16 cellular contexts compared by ENCODE assay signal in the genomic region with DNA sequence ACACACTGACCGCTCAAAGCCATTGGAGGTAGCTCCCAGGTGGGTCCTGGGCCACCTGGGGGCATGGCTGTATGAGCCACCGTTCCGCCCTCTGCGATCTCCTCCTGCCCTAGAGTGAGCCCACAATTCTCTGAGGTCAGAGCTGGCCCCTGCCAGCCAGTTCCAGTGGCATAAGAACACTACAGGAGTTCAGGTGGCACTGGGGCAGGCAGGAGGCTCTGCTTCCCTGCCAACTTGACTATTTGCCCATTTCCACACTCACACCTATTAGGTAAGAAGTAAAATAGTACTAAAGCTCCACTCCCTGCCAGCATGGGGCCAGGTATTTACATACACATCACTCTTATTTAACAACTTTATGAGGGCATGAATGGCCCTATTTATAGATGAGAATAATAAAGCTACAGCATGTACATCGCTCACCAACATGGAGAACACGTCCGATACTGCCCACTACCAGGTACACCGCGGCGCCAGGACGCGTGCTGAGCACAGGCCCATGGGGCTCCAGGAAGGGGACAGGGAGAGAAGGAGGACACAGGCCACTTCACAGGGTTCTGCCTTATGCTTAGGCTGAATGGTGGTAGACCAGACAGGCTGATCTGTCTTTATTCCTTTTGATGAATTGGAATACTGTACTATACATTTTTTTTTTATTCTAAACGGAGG. TPM values are rescaled to one million over a fixed set of nuclear protein-coding genes. Genes with fewer than 3 reads are reported as not detected.
A peak's percentile ranks its signal among the peaks of the same experiment; 100 is the strongest.
DNase-seq lines count a peak whose midpoint lies in the region; ATAC-seq, FAIRE-seq and TF ChIP-seq lines count a peak whose summit lies in the region.
"Had no signal": no experiment of that assay in that cellular context is flagged by ENCODE, and none has a peak within 500 bp of the region (broad histone marks: within the 10 kb centered on the region; RNA-seq: fewer than 3 reads in every experiment).

No MANE protein-coding gene starts in this region.

- H3K23ac ChIP-seq in mesenchymal stem cell (ENCODE audit: low read length in 2 of 2): no peak overlapping the region

- no peak overlapping the region for H2AFZ ChIP-seq in HepG2 (ENCODE audit: low read length)
- H2AFZ ChIP-seq in mesenchymal stem cell (ENCODE audit: low read depth, low read length): no peak overlapping the region

- peaks cover 23% of the 10 kb centered on the region for H3K4me1 Mint-ChIP-seq in activated T-helper 17 cell treated with anti-CD3 and anti-CD28 coated beads, Interleukin-2, amount 50 U/mL, for 72 hours

- in situ Hi-C loops in HepG2 (cut with HindIII; ENCODE audit: extremely low pct_ligation_motif_present, low pct_unique_long_range_greater_than_20kb): no loop called here

- TF ChIP-seq EP300 in HepG2 (IDR thresholded peaks at IDR 0.05; ENCODE audit: low read depth in 2 of 2, low read length in 2 of 2): no peak
- no peak for TF ChIP-seq EP300 in HepG2 (CRISPR knock-in tag; IDR thresholded peaks at IDR 0.05; ENCODE audit: borderline replicate concordance)

- H2BK5ac ChIP-seq in mesenchymal stem cell (ENCODE audit: low read depth, low read length, poor library complexity, severe bottlenecking): no peak overlapping the region

- H2AK5ac ChIP-seq in mesenchymal stem cell (ENCODE audit: low read length, severe bottlenecking): peak overlapping the region; percentile 33

- H3K79me1 ChIP-seq in mesenchymal stem cell (replicated peaks; ENCODE audit: low read length, poor library complexity, severe bottlenecking): peaks cover 38% of the 10 kb centered on the region

- H3K4me2 ChIP-seq in HepG2 (ENCODE audit: low read depth, low read length) (no peak overlapping the region), mesenchymal stem cell (ENCODE audit: low read length, poor library complexity, severe bottlenecking) (no peak overlapping the region)

- TF ChIP-seq POLR2A in HepG2 (IDR thresholded peaks at IDR 0.05; ENCODE audit: insufficient read depth in 1 of 2, low read depth in 2 of 2, low read length in 2 of 2): no peak

- H4K20me1 ChIP-seq in HepG2 (ENCODE audit: insufficient read depth, low read length): peaks cover 27% of the 10 kb centered on the region; the same call in 1 of the 2 replicates

- H3K27me3 Mint-ChIP-seq in activated T-helper 17 cell treated with anti-CD3 and anti-CD28 coated beads, Interleukin-2, amount 50 U/mL, for 72 hours: no peaks in the 10 kb centered on the region
- H3K27me3 Mint-ChIP-seq: progenitor cell of endocrine pancreas had no signal

- peaks cover 4 to 26% (median 12%) of the 10 kb centered on the region in 4 donors for H3K4me1 ChIP-seq in liver (ENCODE audit: control insufficient read depth in 4 of 4, insufficient read depth in 4 of 4, low read length in 3 of 4)
- H3K4me1 ChIP-seq in HepG2 (ENCODE audit: insufficient read depth, low read length): peaks cover 30% of the 10 kb centered on the region
- H3K4me1 ChIP-seq in mesenchymal stem cell (ENCODE audit: control insufficient read depth, insufficient read depth, low read depth, low read length): peaks cover 45% of the 10 kb centered on the region

- no peak overlapping the region for H3K9ac ChIP-seq in liver (ENCODE audit: low read depth in 1 of 2, low read length in 2 of 2)
- no peak overlapping the region for H3K9ac ChIP-seq in HepG2 (ENCODE audit: insufficient read depth, low read depth, low read length)
- no peak overlapping the region for H3K9ac ChIP-seq in mesenchymal stem cell (ENCODE audit: low read length)

- CTCF ChIA-PET in HepG2 (lab: Yijun Ruan, JAX; ENCODE audit: low intra/inter-chr PET ratio, low total read pairs): interaction anchor here (2.5 kb wide), 1 partner anchor 80 kb away, joined by 24 read pairs; no protein-coding TSS in a partner anchor

- no peak overlapping the region for H4K8ac ChIP-seq in mesenchymal stem cell (ENCODE audit: low read length)

- no peak overlapping the region for H3K4me3 Mint-ChIP-seq in activated T-helper 17 cell treated with anti-CD3 and anti-CD28 coated beads, Interleukin-2, amount 50 U/mL, for 72 hours
- H3K4me3 Mint-ChIP-seq: T-helper 2 cell treated with Interferon-gamma antibody and Interleukin-4, amounts not matched to agents 5 μg/mL and 100 μg/mL, for 36 hours had no signal

- H3K4me3 ChIP-seq in liver (ENCODE audit: low read depth in 1 of 3, low read length in 3 of 3) (no peak overlapping the region), HepG2 (replicated peaks in 1 of 3; ENCODE audit: insufficient read depth in 1 of 3, low read depth in 2 of 3, low read length in 3 of 3) (no peak overlapping the region), mesenchymal stem cell (ENCODE audit: insufficient read depth in 1 of 2, low read depth in 1 of 2, low read length in 2 of 2) (no peak overlapping the region)
- H3K4me3 ChIP-seq: adrenal gland, coronary artery had no signal

- FAIRE-seq in HepG2 (lab: Jason Lieb, UNC): no peak

- BruUV-seq in HepG2 (replicated peaks; lab: Mats Ljungman, UMichigan): no TSS peak

- H3K27ac Mint-ChIP-seq in activated T-helper 17 cell treated with anti-CD3 and anti-CD28 coated beads, Interleukin-2, amount 50 U/mL, for 72 hours: peak overlapping the region; percentile 63
- H3K27ac Mint-ChIP-seq: progenitor cell of endocrine pancreas; T-helper 2 cell treated with Interferon-gamma antibody and Interleukin-4, amounts not matched to agents 5 μg/mL and 100 μg/mL, for 36 hours had no signal

- TF ChIP-seq CTCF in liver (IDR thresholded peaks at IDR 0.05; ENCODE audit: low read depth, low read length, missing input control) (no peak), HepG2 (CRISPR knock-in tag; IDR thresholded peaks at IDR 0.05) (no peak)

- peaks cover 42% of the 10 kb centered on the region for H3K79me2 ChIP-seq in HepG2 (ENCODE audit: insufficient read depth, low read length)

- no peak for ATAC-seq in HepG2
- ATAC-seq in activated T-helper 17 cell treated with anti-CD3 and anti-CD28 coated beads, Interleukin-2, amount 50 U/mL, for 72 hours (replicated peaks): no peak
- no peak for ATAC-seq in HG03520 (IDR thresholded peaks at IDR 0.05; ENCODE audit: unreplicated experiment)
- no peak for ATAC-seq in GM19455 (IDR thresholded peaks at IDR 0.05; ENCODE audit: unreplicated experiment)
- ATAC-seq: Panc1 had no signal

- 82% methylated on average over 13 of the region's 13 CpGs for WGBS in liver
- 95% methylated on average over 12 of the region's 13 CpGs for WGBS in HepG2 (ENCODE audit: low lambda C conversion rate)
- WGBS in mesenchymal stem cell: 98% methylated on average over 13 of the region's 13 CpGs

- H3K18ac ChIP-seq in mesenchymal stem cell (ENCODE audit: low read depth in 1 of 2, low read length in 2 of 2): no peak overlapping the region

- TF ChIP-seq RAD21 in liver (IDR thresholded peaks at IDR 0.05) (peak in 1 of 2 donors; percentile 30), HepG2 (CRISPR knock-in tag; IDR thresholded peaks at IDR 0.05) (no peak)

- no peak overlapping the region for H3K4ac ChIP-seq in mesenchymal stem cell (ENCODE audit: low read depth in 1 of 2, low read length in 2 of 2)

- intact Hi-C loops in HepG2 (cut with micrococcal nuclease; ENCODE audit: unreplicated experiment): no loop called here

- H2BK15ac ChIP-seq in mesenchymal stem cell (ENCODE audit: low read depth, poor library complexity, severe bottlenecking): no peak overlapping the region

- POLR2A ChIA-PET in HepG2 (lab: Yijun Ruan, JAX): no interaction called here

- DNase-seq in HepG2 (ENCODE audit: low spot score) (no peak), mesenchymal stem cell (no peak), GF-D8 (lab: John Stamatoyannopoulos, UW) (no peak), SW480 (ENCODE audit: low spot score) (no peak)
- DNase-seq: adrenal gland, mesendoderm, NCI-H1092 treated with DMSO at 0.1 percent for 48 hours, NCI-H345 had no signal

- no peak overlapping the region for H3K14ac ChIP-seq in mesenchymal stem cell (ENCODE audit: low read length in 2 of 2)

- H3K27ac ChIP-seq in liver (ENCODE audit: low read depth in 1 of 2, low read length in 2 of 2): peak overlapping the region; percentile 54 to 62
- no peak overlapping the region for H3K27ac ChIP-seq in HepG2 (ENCODE audit: extremely low read length, insufficient read depth, low read length)
- no peak overlapping the region for H3K27ac ChIP-seq in mesenchymal stem cell (ENCODE audit: low read length, poor library complexity, severe bottlenecking)
- H3K27ac ChIP-seq: adrenal gland, coronary artery had no signal

- H3K27me3 ChIP-seq in liver (ENCODE audit: control insufficient read depth in 4 of 4, insufficient read depth in 4 of 4, low read length in 3 of 4) (no peaks in the 10 kb centered on the region), HepG2 (ENCODE audit: control insufficient read depth in 1 of 2, insufficient read depth in 2 of 2, low read length in 2 of 2) (no peaks in the 10 kb centered on the region), mesenchymal stem cell (ENCODE audit: control insufficient read depth in 1 of 2, insufficient read depth in 1 of 2, low read length in 2 of 2) (no peaks in the 10 kb centered on the region)
- H3K27me3 ChIP-seq: adrenal gland had no signal

- no peaks in the 10 kb centered on the region for H3K9me3 Mint-ChIP-seq in activated T-helper 17 cell treated with anti-CD3 and anti-CD28 coated beads, Interleukin-2, amount 50 U/mL, for 72 hours
- H3K9me3 Mint-ChIP-seq: T-helper 2 cell treated with Interferon-gamma antibody and Interleukin-4, amounts not matched to agents 5 μg/mL and 100 μg/mL, for 36 hours had no signal

- H3K36me3 Mint-ChIP-seq in activated T-helper 17 cell treated with anti-CD3 and anti-CD28 coated beads, Interleukin-2, amount 50 U/mL, for 72 hours (ENCODE audit: low read depth): peaks cover 6% of the 10 kb centered on the region

- no peak overlapping the region for H4K91ac ChIP-seq in mesenchymal stem cell (ENCODE audit: low read length)

- H3K9me3 ChIP-seq in liver (ENCODE audit: control insufficient read depth in 4 of 4, low read length in 3 of 4) (no peaks in the 10 kb centered on the region), HepG2 (ENCODE audit: low read length) (no peaks in the 10 kb centered on the region), mesenchymal stem cell (ENCODE audit: control insufficient read depth, low read length) (no peaks in the 10 kb centered on the region)
- H3K9me3 ChIP-seq: adrenal gland had no signal

- H3K36me3 ChIP-seq in liver (ENCODE audit: control insufficient read depth in 4 of 4, insufficient read depth in 3 of 4, low read depth in 1 of 4, low read length in 3 of 4) (no peaks in the 10 kb centered on the region), HepG2 (replicated peaks in 1 of 2; ENCODE audit: control insufficient read depth in 1 of 2, insufficient read depth in 2 of 2, low read length in 2 of 2) (peaks cover 2 to 18% of the 10 kb centered on the region in 2 experiments; a peak in 3 of 5 replicates), mesenchymal stem cell (ENCODE audit: control insufficient read depth in 1 of 2, insufficient read depth in 2 of 2, low read depth in 1 of 2, low read length in 2 of 2) (peaks cover 3 to 24% of the 10 kb centered on the region in 2 experiments)
- H3K36me3 ChIP-seq: adrenal gland had no signal

- H2BK12ac ChIP-seq in mesenchymal stem cell (ENCODE audit: low read length in 2 of 2): no peak overlapping the region

- no peak overlapping the region for H2BK120ac ChIP-seq in mesenchymal stem cell (ENCODE audit: low read depth, low read length)

RNA-seq across cellular contexts. Expression of a gene that starts 26.2 kb away (rescaled TPM):
- total RNA-seq in liver (10 to 100 TPM; 24.3 to 28.3 TPM), HepG2 (2016; rRNA removed; fragmentation: Illumina TruSeq; extraction: Trizol) (30.0 and 47.7 TPM in 2 replicates)
- polyA plus RNA-seq in liver (10 to 100 TPM; 14.7 to 16.5 TPM), HepG2 (2011; rRNA removed) (30.1 and 38.6 TPM in 2 replicates)
- 8.9 and 9.7 TPM in 2 replicates for total RNA-seq in HepG2 (2016; cell fraction: cytosol; rRNA removed; fragmentation: Illumina TruSeq; extraction: Trizol; ENCODE audit: low read depth)
- total RNA-seq in HepG2 (2016; cell fraction: insoluble cytoplasmic fraction; rRNA removed; fragmentation: Illumina TruSeq; extraction: Trizol): 26.3 and 48.8 TPM in 2 replicates
- 21.3 and 21.7 TPM in 2 replicates for total RNA-seq in HepG2 (2016; cell fraction: membrane; rRNA removed; fragmentation: Illumina TruSeq; extraction: Trizol)
- total RNA-seq in HepG2 (2016; cell fraction: nucleus; rRNA removed; fragmentation: Illumina TruSeq; extraction: Trizol): 39.3 and 43.4 TPM in 2 replicates
- polyA plus RNA-seq in HepG2 (2011; cell fraction: cytosol; rRNA removed): 27.5 and 28.8 TPM in 2 replicates
- 96.1 and 99.7 TPM in 2 replicates for polyA plus RNA-seq in HepG2 (2011; cell fraction: nucleus; rRNA removed)
- 21.9 and 29.8 TPM in 2 replicates for polyA plus RNA-seq in HepG2 (2012)
- polyA plus RNA-seq in HepG2 (2016; cell fraction: cytosol; fragmentation: Illumina TruSeq; extraction: Trizol; ENCODE audit: low read depth): 7.1 and 8.1 TPM in 2 replicates
- polyA plus RNA-seq in HepG2 (2016; cell fraction: insoluble cytoplasmic fraction; fragmentation: Illumina TruSeq; extraction: Trizol; ENCODE audit: low read depth): 25.8 and 29.7 TPM in 2 replicates
- 14.7 and 16.1 TPM in 2 replicates for polyA plus RNA-seq in HepG2 (2016; cell fraction: membrane; fragmentation: Illumina TruSeq; extraction: Trizol; ENCODE audit: low read depth)
- 78.0 and 82.4 TPM in 2 replicates for polyA plus RNA-seq in HepG2 (2016; cell fraction: nucleus; fragmentation: Illumina TruSeq; extraction: Trizol; ENCODE audit: insufficient read depth, low read depth)
- polyA minus RNA-seq in HepG2 (2011; rRNA and poly(A)+ RNA removed; ENCODE audit: low replicate concordance): 24.4 and 42.4 TPM in 2 replicates
- polyA minus RNA-seq in HepG2 (2011; cell fraction: cytosol; rRNA and poly(A)+ RNA removed): 13.1 and 16.7 TPM in 2 replicates
- polyA minus RNA-seq in HepG2 (2011; cell fraction: nucleus; rRNA and poly(A)+ RNA removed): 18.4 and 22.0 TPM in 2 replicates
- total RNA-seq in activated T-helper 17 cell treated with anti-CD3 and anti-CD28 coated beads, Interleukin-2, amount 50 U/mL, for 72 hours: 10 to 100 TPM; 41.1 to 44.1 TPM
- 31.5 TPM for polyA plus RNA-seq in mesenchymal stem cell (2013, experiment 1 of 2)
- polyA plus RNA-seq in mesenchymal stem cell (2013, experiment 2 of 2): 31.2 TPM

Comparison
In these comparisons a context has a peak if more than half of its experiments do, and no peak if none do; other contexts are left out.
1. H3K27ac ChIP-seq: peak in liver (2 of 2); none in HepG2 (single experiment) and mesenchymal stem cell (single experiment).